Comparison of ENCODE assay signal across 11 cellular contexts in the genomic region with DNA sequence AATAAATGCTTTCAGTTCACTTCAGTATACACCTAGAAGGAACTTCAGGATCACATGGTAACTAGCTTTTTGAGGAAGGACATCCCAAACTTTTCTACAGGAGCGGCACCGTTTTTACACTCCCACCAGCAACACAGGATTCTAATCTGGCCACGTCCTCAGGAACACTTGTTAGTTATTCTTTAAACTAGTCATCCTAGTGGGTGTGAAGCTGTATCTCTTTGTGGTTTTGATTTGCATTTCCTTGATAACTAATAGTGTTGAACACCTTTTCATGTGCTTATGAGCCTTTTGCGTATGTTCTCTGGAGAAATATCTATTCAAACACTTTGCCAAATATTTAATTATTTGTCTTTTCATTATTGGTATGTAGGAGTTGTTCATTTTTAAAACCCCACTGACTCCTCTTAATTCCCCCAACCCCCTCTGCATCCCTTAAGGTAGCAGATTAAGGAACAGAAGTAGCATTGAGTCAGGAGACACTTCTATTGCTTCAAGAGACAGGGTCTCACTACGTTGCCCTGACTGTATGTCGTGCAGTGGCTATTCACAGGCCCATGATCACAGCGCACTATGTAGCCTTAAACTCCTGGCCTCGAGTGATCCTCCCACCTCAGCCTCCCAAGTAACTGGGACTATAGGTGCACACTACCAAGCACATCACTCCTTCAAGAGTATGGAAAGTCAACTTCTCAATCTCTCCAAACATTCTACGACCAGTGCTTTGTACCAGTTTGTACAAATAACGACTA. TPM values are rescaled to one million over a fixed set of nuclear protein-coding genes. Genes with fewer than 3 reads are reported as not detected.
DNase-seq lines count a peak whose midpoint lies in the region; ATAC-seq lines count a peak whose summit lies in the region.
"Had no signal": no experiment of that assay in that cellular context is flagged by ENCODE, and none has a peak within 500 bp of the region (broad histone marks: within the 10 kb centered on the region; RNA-seq: fewer than 3 reads in every experiment).

No MANE protein-coding gene starts in this region.

- peak overlapping the region; percentile 82 to 95 (median 88) for H3K27ac Mint-ChIP-seq in immature natural killer cell

- ATAC-seq in activated CD4-positive, CD25-positive, alpha-beta regulatory T cell treated with anti-CD3 and anti-CD28 coated beads, Interleukin-2, amount 50 U/mL, for 24 hours: peak; percentile 70 to 88
- ATAC-seq in stimulated activated naive CD8-positive, alpha-beta T cell treated with anti-CD3 and anti-CD28 coated beads, Interleukin-15, Interleukin-2, amounts not matched to agents 100 U/mL and 50 U/mL, for 24 hours: peak; percentile 47
- no peak for ATAC-seq in HG03108 (IDR thresholded peaks at IDR 0.05; ENCODE audit: unreplicated experiment)

- no peaks in the 10 kb centered on the region for H3K9me3 ChIP-seq in SK-N-MC (ENCODE audit: low read depth, low read length)

- H3K27ac ChIP-seq in SK-N-MC: peak overlapping the region; percentile 25; the same call in 1 of the 2 replicates

- H3K4me3 ChIP-seq in SK-N-MC: no peak overlapping the region
- H3K4me3 ChIP-seq: smooth muscle cell had no signal

- no peak for DNase-seq in activated CD4-positive, CD25-positive, alpha-beta regulatory T cell (lab: John Stamatoyannopoulos, UW)
- DNase-seq in SK-N-MC (ENCODE audit: low read depth, low spot score): no peak
- peak; percentile 18 to 32 (median 26) for DNase-seq in immature natural killer cell
- no peak for DNase-seq in stimulated activated naive CD8-positive, alpha-beta T cell treated with anti-CD3 and anti-CD28 coated beads, Interleukin-15, Interleukin-2, amounts not matched to agents 100 U/mL and 50 U/mL, for 24 hours
- DNase-seq in stimulated activated naive CD4-positive, alpha-beta T cell treated with Interleukin-2 at 50 U/mL for 16 hours (lab: John Stamatoyannopoulos, UW): no peak
- DNase-seq in NCI-H2081 (lab: John Stamatoyannopoulos, UW): no peak
- DNase-seq: hypothalamus, NCI-H1417 treated with DMSO at 0.1 percent for 48 hours had no signal

- H3K27me3 Mint-ChIP-seq in immature natural killer cell (ENCODE audit: low read depth in 3 of 3): peaks cover 0 to 6% (median under 1%) of the 10 kb centered on the region in 3 donors

- H3K9ac ChIP-seq in SK-N-MC (ENCODE audit: insufficient read length): no peak overlapping the region

- H3K36me3 Mint-ChIP-seq in immature natural killer cell: no peaks in the 10 kb centered on the region

- peak overlapping the region; percentile 43 to 81 (median 77) for H3K4me3 Mint-ChIP-seq in immature natural killer cell

- peaks cover 66% of the 10 kb centered on the region for H3K36me3 ChIP-seq in SK-N-MC (ENCODE audit: insufficient read depth, low read length)

- peaks cover 86 to 87% of the 10 kb centered on the region in 2 donors for H3K4me1 Mint-ChIP-seq in immature natural killer cell

- no peaks in the 10 kb centered on the region for H3K9me3 Mint-ChIP-seq in immature natural killer cell

RNA-seq across cellular contexts. Expression of a gene that starts 25.4 kb away (rescaled TPM):
- polyA plus RNA-seq in immature natural killer cell: 10 to 100 TPM; 45.9 to 53.5 (median 48.4) TPM

Comparison
In these comparisons a context has a peak if more than half of its experiments do, and no peak if none do; other contexts are left out.
1. DNase-seq: peak in immature natural killer cell (3 of 3); none in activated CD4-positive, CD25-positive, alpha-beta regulatory T cell (0 of 4), SK-N-MC (single experiment), stimulated activated naive CD8-positive, alpha-beta T cell treated with anti-CD3 and anti-CD28 coated beads, Interleukin-15, Interleukin-2, amounts not matched to agents 100 U/mL and 50 U/mL, for 24 hours (single experiment), stimulated activated naive CD4-positive, alpha-beta T cell treated with Interleukin-2 at 50 U/mL for 16 hours (single experiment) and NCI-H2081 (0 of 2).